Comparison of ENCODE assay signal across 8 cellular contexts in genomic region chr1:16073490-16074104, GRCh38. TPM values are rescaled to one million over a fixed set of nuclear protein-coding genes. Genes with fewer than 3 reads are reported as not detected.
DNase-seq lines count a peak whose midpoint lies in the region; ATAC-seq and TF ChIP-seq lines count a peak whose summit lies in the region.

TSS of gene FAM131C (minus strand) at chr1:16073651. CDS start at chr1:16073442, 209 bp downstream.

- H3K27ac ChIP-seq in esophagus (ENCODE audit: low read depth in 2 of 2, low read length in 1 of 2) (peak within 1 kb of the TSS in 1 of 2 donors; percentile 30), neural progenitor cell (no peak within 1 kb of the TSS)

- peaks cover 10% of the 10 kb centered on the region for H3F3A ChIP-seq in neural progenitor cell (ENCODE audit: low read depth)

- peaks cover 7 to 25% of the 10 kb centered on the region in 2 donors for H3K4me1 ChIP-seq in esophagus (ENCODE audit: control insufficient read depth in 2 of 2, insufficient read depth in 2 of 2, low read length in 1 of 2)
- peaks cover 18% of the 10 kb centered on the region for H3K4me1 ChIP-seq in neural progenitor cell

- H2AFZ ChIP-seq in neural progenitor cell (replicated peaks) = peak within 1 kb of the TSS; percentile 93

- no peaks in the 10 kb centered on the region for H3K79me2 ChIP-seq in neural progenitor cell (ENCODE audit: low read depth)

- H3K9me3 ChIP-seq in MG63 (no peaks in the 10 kb centered on the region), esophagus (ENCODE audit: control insufficient read depth in 2 of 2, insufficient read depth in 1 of 2, low read depth in 1 of 2, low read length in 1 of 2) (no peaks in the 10 kb centered on the region), neural progenitor cell (ENCODE audit: low read depth) (no peaks in the 10 kb centered on the region)

- H3K27me3 Mint-ChIP-seq in neural progenitor cell (ENCODE audit: insufficient read depth, low read depth) = peaks cover 25% of the 10 kb centered on the region

- H3K9ac ChIP-seq in neural progenitor cell = no peak within 1 kb of the TSS

- 3 to 4% methylated on average over 31 to 54 of the region's 54 CpGs for WGBS in esophagus, 2 donors

- ATAC-seq in HG03521 (IDR thresholded peaks at IDR 0.05; ENCODE audit: unreplicated experiment) (no peak), GM18519 (IDR thresholded peaks at IDR 0.05; ENCODE audit: low FRiP score, unreplicated experiment) (no peak)

- no peaks in the 10 kb centered on the region for H3K36me3 Mint-ChIP-seq in neural progenitor cell

- H3K4me2 ChIP-seq in neural progenitor cell = peak within 1 kb of the TSS; percentile 96

- DNase-seq in GM12864 (ENCODE audit: low read depth) (no peak), MG63 (peak; percentile 37), activated T-cell treated with anti-CD3 and anti-CD28 coated beads for 24 hours (ENCODE audit: low read depth) (peak; percentile 11), neural progenitor cell (ENCODE audit: low spot score) (peak; percentile 82), cerebellar nuclear complex (lab: John Stamatoyannopoulos, UW) (no peak)

- peak within 1 kb of the TSS; percentile 17; the same call in 1 of the 2 replicates for H3K4me3 ChIP-seq in GM12864 (ENCODE audit: low read depth, low read length)
- peak within 1 kb of the TSS; percentile 33 for H3K4me3 ChIP-seq in MG63
- H3K4me3 ChIP-seq in esophagus (ENCODE audit: low read depth in 1 of 2, low read length in 2 of 2) = peak within 1 kb of the TSS; percentile 31 to 43
- peak within 1 kb of the TSS; percentile 61 for H3K4me3 ChIP-seq in neural progenitor cell

- peaks cover 34% of the 10 kb centered on the region for H3K4me1 Mint-ChIP-seq in neural progenitor cell

- peak; percentile 48 for TF ChIP-seq CTCF in GM12864 (IDR thresholded peaks at IDR 0.05; ENCODE audit: low read depth, low read length, missing control alignments)
- peak; percentile 41 for TF ChIP-seq CTCF in neural progenitor cell (IDR thresholded peaks at IDR 0.05)

- no peaks in the 10 kb centered on the region for H4K20me1 ChIP-seq in neural progenitor cell (ENCODE audit: low read depth)

- H3K27me3 ChIP-seq in MG63 (no peaks in the 10 kb centered on the region), esophagus (ENCODE audit: control insufficient read depth in 1 of 2, insufficient read depth in 2 of 2, low read length in 2 of 2) (peaks cover 0 to 3% of the 10 kb centered on the region in 2 donors), neural progenitor cell (peaks cover 57% of the 10 kb centered on the region)

- H3K36me3 ChIP-seq in MG63 = no peaks in the 10 kb centered on the region
- no peaks in the 10 kb centered on the region for H3K36me3 ChIP-seq in esophagus (ENCODE audit: control insufficient read depth in 2 of 2, insufficient read depth in 2 of 2, low read length in 1 of 2)
- H3K36me3 ChIP-seq in neural progenitor cell = no peaks in the 10 kb centered on the region

- H3K9me3 Mint-ChIP-seq in neural progenitor cell = no peaks in the 10 kb centered on the region

- peak within 1 kb of the TSS; percentile 58 for H3K27ac Mint-ChIP-seq in neural progenitor cell

- H3K4me3 Mint-ChIP-seq in neural progenitor cell = peak within 1 kb of the TSS; percentile 86

RNA-seq across cellular contexts. Expression of gene FAM131C, which starts in this region (rescaled TPM):
- 0.15 and 2.1 TPM in 2 replicates for total RNA-seq in MG63 (2014; rRNA removed; shearing (Covaris generic); ENCODE audit: low replicate concordance)
- under 1 TPM; 0.38 to 0.45 TPM for polyA plus RNA-seq in esophagus
- total RNA-seq in neural progenitor cell (ENCODE audit: low replicate concordance) = 0.13 and 2.6 TPM in 2 replicates

Comparison
In these comparisons a context has a peak if more than half of its experiments do, and no peak if none do; other contexts are left out.
1. DNase-seq: peak in MG63 (single experiment), activated T-cell treated with anti-CD3 and anti-CD28 coated beads for 24 hours (single experiment) and neural progenitor cell (single experiment); none in GM12864 (single experiment) and cerebellar nuclear complex (0 of 2).
2. Peak in every context shown above with its lines, with median percentiles within 50 percentile points of each other: H3K4me3 ChIP-seq.